Comparison of ENCODE assay signal across 18 cellular contexts in the genomic region with DNA sequence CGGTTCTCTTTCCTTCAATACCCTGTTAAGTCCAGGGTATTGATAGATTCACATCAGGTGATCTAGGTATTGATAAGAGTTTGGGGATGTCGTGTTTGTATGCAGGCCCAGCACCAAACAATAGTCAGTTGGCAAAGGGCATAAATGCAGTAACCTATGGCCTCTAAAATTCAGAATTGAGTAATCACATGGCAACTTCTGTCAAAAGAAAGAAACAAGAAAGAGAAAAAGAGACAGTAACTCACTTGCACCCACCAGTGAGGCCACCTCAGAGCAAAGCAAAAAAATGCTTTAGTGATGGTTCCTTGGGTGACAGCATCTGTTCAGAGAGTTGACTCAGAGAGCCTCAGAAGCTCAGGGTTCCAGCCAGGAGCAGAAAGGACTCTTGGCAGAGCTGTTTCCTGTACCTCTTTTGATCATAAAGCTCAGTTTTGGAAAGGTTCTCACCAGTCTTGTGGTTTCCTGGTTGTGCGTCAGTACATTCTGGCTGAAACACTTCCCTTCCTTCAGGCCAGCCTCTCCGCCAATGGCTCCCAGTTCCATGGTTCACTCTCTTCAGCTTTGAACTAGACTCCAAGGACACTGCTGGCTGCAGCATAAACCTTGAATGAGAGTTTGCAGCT.
DNase-seq lines count a peak whose midpoint lies in the region; ATAC-seq, FAIRE-seq and TF ChIP-seq lines count a peak whose summit lies in the region.
"Had no signal": no experiment of that assay in that cellular context is flagged by ENCODE, and none has a peak within 500 bp of the region (broad histone marks: within the 10 kb centered on the region; RNA-seq: fewer than 3 reads in every experiment).

No MANE protein-coding gene starts in this region.

- no peaks in the 10 kb centered on the region for H3K27me3 ChIP-seq in MG63
- H3K27me3 ChIP-seq: ascending aorta had no signal

- H3K36me3 ChIP-seq in MG63 = no peaks in the 10 kb centered on the region
- H3K36me3 ChIP-seq: ascending aorta had no signal

- intact Hi-C loops in posterior cingulate gyrus (cut with DNase I) = no loop called here

- no peak overlapping the region for H3K4me3 ChIP-seq in MG63
- no peak overlapping the region for H3K4me3 ChIP-seq in skeletal muscle cell (ENCODE audit: low read depth, low read length)
- H3K4me3 ChIP-seq: ascending aorta, GM23338 had no signal

- H3K9me3 ChIP-seq in MG63 = no peaks in the 10 kb centered on the region
- H3K9me3 ChIP-seq: ascending aorta had no signal

- no peak for ATAC-seq in left lobe of liver
- ATAC-seq: GM23338 had no signal

- FAIRE-seq in GM12892 (lab: Jason Lieb, UNC) = no peak

- no peak for TF ChIP-seq POLR2A in GM12892 (IDR thresholded peaks at IDR 0.05; ENCODE audit: low read depth, low read length)

- peak overlapping the region; percentile 24 for H3K27ac ChIP-seq in epithelial cell of prostate

- DNase-seq in Daoy (ENCODE audit: low read depth) = peak; percentile 78
- peak; percentile 74 for DNase-seq in MG63
- no peak for DNase-seq in epithelial cell of prostate (ENCODE audit: low read depth, low spot score)
- DNase-seq in skeletal muscle cell (ENCODE audit: low read depth) = peak; percentile 96
- no peak for DNase-seq in GM12892 (ENCODE audit: insufficient read length)
- no peak for DNase-seq in activated effector memory CD4-positive, alpha-beta T cell treated with anti-CD3 and anti-CD28 coated beads, Interleukin-2, amount 50 U/mL, for 16 hours
- no peak for DNase-seq in left lobe of liver (ENCODE audit: low spot score)
- DNase-seq in posterior cingulate gyrus = no peak
- DNase-seq: activated CD4-positive, CD25-positive, alpha-beta regulatory T cell treated with anti-CD3 and anti-CD28 coated beads, Interleukin-2, amount 50 U/mL, for 72 hours; activated T-cell treated with anti-CD3 and anti-CD28 coated beads, Interleukin-2, amount 50 U/mL, for 48 hours; COR-L47; endodermal cell; NCI-H1436; NCI-H526 treated with DMSO at 0.1 percent for 48 hours; stimulated activated CD4-positive, alpha-beta T cell treated with anti-CD3 and anti-CD28 coated beads, Interleukin-4, amount 100 ng/mL, for 1 hour; stimulated activated naive CD4-positive, alpha-beta T cell treated with Interleukin-2 at 50 U/mL for 16 hours had no signal

Comparison
In these comparisons a context has a peak if more than half of its experiments do, and no peak if none do; other contexts are left out.
1. DNase-seq: peak in Daoy (single experiment), MG63 (single experiment) and skeletal muscle cell (single experiment); none in epithelial cell of prostate (single experiment), GM12892 (single experiment), activated effector memory CD4-positive, alpha-beta T cell treated with anti-CD3 and anti-CD28 coated beads, Interleukin-2, amount 50 U/mL, for 16 hours (single experiment), left lobe of liver (single experiment) and posterior cingulate gyrus (0 of 10).